ENCODE assay signal across 8 cellular contexts in the genomic region with DNA sequence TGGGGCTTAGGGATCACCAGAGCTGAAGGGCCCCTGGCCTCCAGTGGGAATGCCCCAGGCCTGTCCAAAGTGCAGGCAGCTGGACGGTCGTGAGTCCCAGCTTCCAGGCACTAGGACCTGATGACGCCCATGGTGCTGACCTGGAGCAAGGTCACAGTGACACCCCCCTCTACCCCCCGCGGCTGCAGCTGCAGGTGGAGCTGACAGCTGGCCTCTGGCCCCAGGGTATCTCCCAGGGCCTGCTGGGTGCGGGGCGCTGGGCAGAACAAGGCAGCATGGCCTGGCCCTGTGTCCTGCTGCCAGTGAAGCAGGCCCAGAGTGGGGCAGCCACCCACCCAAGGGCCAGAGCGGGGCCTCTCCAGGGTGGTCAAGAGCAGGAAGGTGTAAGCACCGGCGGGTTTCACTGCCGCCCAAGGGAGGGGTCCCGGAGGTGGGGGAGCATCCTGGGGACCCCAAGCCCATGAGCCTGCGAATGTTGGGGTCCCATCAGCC. TPM values are rescaled to one million over a fixed set of nuclear protein-coding genes. Genes with fewer than 3 reads are reported as not detected.
DNase-seq lines count a peak whose midpoint lies in the region; ATAC-seq and TF ChIP-seq lines count a peak whose summit lies in the region.

No MANE protein-coding gene starts in this region.

- no peak for DNase-seq in activated T-cell treated with anti-CD3 and anti-CD28 coated beads, Interleukin-2, amount 50 U/mL, for 4 hours
- DNase-seq in activated T-cell treated with anti-CD3 and anti-CD28 coated beads, Interleukin-2, amount 50 U/mL, for 48 hours, result no peak
- DNase-seq in left colon, result peak in 1 of 2 donors; percentile 41
- DNase-seq in transverse colon, result no peak
- DNase-seq in cerebellum (ENCODE audit: low spot score), result no peak
- no peak for DNase-seq in HUDEP-2 (lab: John Stamatoyannopoulos, UW; ENCODE audit: unreplicated experiment in 76 of 76)

- intact Hi-C loops in left colon (cut with DNase I, micrococcal nuclease), result no loop called here
- intact Hi-C loops in transverse colon (cut with DNase I; ENCODE audit: low total_unique reads), result loop anchor here (10.0 kb wide), 1 partner anchor 87 kb away; the partner anchor contains the start of gene CHKA

- peaks cover 17 to 50% (median 34%) of the 10 kb centered on the region in 4 donors for H3K4me1 ChIP-seq in transverse colon

- H3K27me3 ChIP-seq in transverse colon, result no peaks in the 10 kb centered on the region

- H3K27me3 Mint-ChIP-seq in activated T-cell treated with anti-CD3 and anti-CD28 coated beads, Interleukin-2, amount 50 U/mL, for 4 hours (ENCODE audit: low read depth), result no peaks in the 10 kb centered on the region

- H3K9me3 ChIP-seq in transverse colon, result no peaks in the 10 kb centered on the region

- H3K36me3 ChIP-seq in transverse colon, result peaks cover 0 to 5% (median 0%) of the 10 kb centered on the region in 4 donors

- WGBS in transverse colon (ENCODE audit: low coverage in 1 of 2), 2 donors, result 37% methylated on average over 8 of the region's 13 CpGs; no CpG with 5 or more reads in 1 of the 2 donors

- no peaks in the 10 kb centered on the region for H3K9me3 Mint-ChIP-seq in activated T-cell treated with anti-CD3 and anti-CD28 coated beads, Interleukin-2, amount 50 U/mL, for 4 hours

- H3K4me1 Mint-ChIP-seq in activated T-cell treated with anti-CD3 and anti-CD28 coated beads, Interleukin-2, amount 50 U/mL, for 4 hours (ENCODE audit: low read depth), result peaks cover 26% of the 10 kb centered on the region

- H3K4me3 ChIP-seq in transverse colon, result peak overlapping the region; percentile 46 to 74 (median 65)

- peaks cover 2% of the 10 kb centered on the region for H3K36me3 Mint-ChIP-seq in activated T-cell treated with anti-CD3 and anti-CD28 coated beads, Interleukin-2, amount 50 U/mL, for 4 hours (ENCODE audit: insufficient read depth)

- no peak for TF ChIP-seq CTCF in transverse colon (IDR thresholded peaks at IDR 0.05)

- ATAC-seq in activated T-cell treated with anti-CD3 and anti-CD28 coated beads, Interleukin-2, amount 50 U/mL, for 4 hours, result no peak
- peak; percentile 3 for ATAC-seq in left colon
- ATAC-seq in HG03521 (IDR thresholded peaks at IDR 0.05; ENCODE audit: unreplicated experiment), result no peak

- no peak for TF ChIP-seq EP300 in transverse colon (IDR thresholded peaks at IDR 0.05; ENCODE audit: low read depth)

- no peak for TF ChIP-seq POLR2A in transverse colon (IDR thresholded peaks at IDR 0.05)

- H3K27ac ChIP-seq in angular gyrus (ENCODE audit: low read depth, low read length), result peak overlapping the region; percentile 48
- peak overlapping the region; percentile 86 to 93 (median 90) for H3K27ac ChIP-seq in transverse colon

- peak overlapping the region; percentile 87 for H3K4me3 Mint-ChIP-seq in activated T-cell treated with anti-CD3 and anti-CD28 coated beads, Interleukin-2, amount 50 U/mL, for 4 hours

- in situ Hi-C loops in transverse colon (cut with MboI; ENCODE audit: low pct_ligation_motif_present in 1 of 4, low pct_unique_long_range_greater_than_20kb in 1 of 4, low sequenced_read_pairs in 3 of 4), result no loop called here

RNA-seq across cellular contexts. Expression of gene TCIRG1, which starts 0.6 kb away (rescaled TPM):
- 100 to 1,000 TPM in 2 of 3 donors, 10 to 100 TPM in 1; 87.0 to 109 (median 101) TPM for total RNA-seq in activated T-cell treated with anti-CD3 and anti-CD28 coated beads, Interleukin-2, amount 50 U/mL, for 4 hours
- 100 to 1,000 TPM; 140 to 156 TPM for total RNA-seq in left colon
- 100 to 1,000 TPM; 260 to 697 (median 380) TPM for total RNA-seq in transverse colon
- 5.5 TPM for total RNA-seq in cerebellum

RNA-seq across cellular contexts. Expression of gene NDUFS8, which starts 7.8 kb away (rescaled TPM):
- 100 to 1,000 TPM; 157 to 173 (median 159) TPM for total RNA-seq in activated T-cell treated with anti-CD3 and anti-CD28 coated beads, Interleukin-2, amount 50 U/mL, for 4 hours
- total RNA-seq in left colon (100 to 1,000 TPM; 135 to 157 TPM), transverse colon (100 to 1,000 TPM; 155 to 226 (median 188) TPM), cerebellum (53.9 TPM)

RNA-seq across cellular contexts. Expression of gene ALDH3B1, which starts 28.1 kb away (rescaled TPM):
- under 1 TPM in 2 of 3 donors, not detected in 1; 0.08 to 0.15 TPM for total RNA-seq in activated T-cell treated with anti-CD3 and anti-CD28 coated beads, Interleukin-2, amount 50 U/mL, for 4 hours
- 10 to 100 TPM; 20.2 to 21.3 TPM for total RNA-seq in left colon
- 10 to 100 TPM; 12.1 to 14.9 (median 13.5) TPM for total RNA-seq in transverse colon
- 0.82 TPM for total RNA-seq in cerebellum

RNA-seq across cellular contexts. Expression of gene UNC93B1, which starts 34.4 kb away (rescaled TPM):
- 10 to 100 TPM; 12.8 to 15.6 (median 14.1) TPM for total RNA-seq in activated T-cell treated with anti-CD3 and anti-CD28 coated beads, Interleukin-2, amount 50 U/mL, for 4 hours
- total RNA-seq in left colon (10 to 100 TPM; 51.9 to 52.8 TPM), transverse colon (10 to 100 TPM; 32.2 to 67.7 (median 54.7) TPM), cerebellum (4.3 TPM)

Comparison
In these comparisons a context has a peak if more than half of its experiments do, and no peak if none do; other contexts are left out.
1. RNA of gene TCIRG1, which starts 0.6 kb away (total RNA-seq): 260 to 697 TPM in transverse colon, 140 to 156 TPM in left colon and 87.0 to 109 TPM in activated T-cell treated with anti-CD3 and anti-CD28 coated beads, Interleukin-2, amount 50 U/mL, for 4 hours; 5.5 TPM in cerebellum (single experiment); every median in the first group is over 10 times any median in the second.